In genomic region chr5:150672237-150672883, GRCh38 we compare ENCODE assay signal across 9 cellular contexts. TPM values are rescaled to one million over a fixed set of nuclear protein-coding genes. Genes with fewer than 3 reads are reported as not detected.
DNase-seq lines count a peak whose midpoint lies in the region; ATAC-seq lines count a peak whose summit lies in the region.
"Had no signal": no experiment of that assay in that cellular context is flagged by ENCODE, and none has a peak within 500 bp of the region (broad histone marks: within the 10 kb centered on the region; RNA-seq: fewer than 3 reads in every experiment).

No MANE protein-coding gene starts in this region.

- H3K4me3 ChIP-seq in stomach smooth muscle (ENCODE audit: low read length in 2 of 2): peak overlapping the region; percentile 77 to 87

- H3K9ac ChIP-seq in stomach smooth muscle (ENCODE audit: low read length in 2 of 2): peak overlapping the region; percentile 45 to 47

- H3K4me1 ChIP-seq in stomach smooth muscle (ENCODE audit: control insufficient read depth, insufficient read depth, low read length): peaks cover 28% of the 10 kb centered on the region

- no peak overlapping the region for H3K27ac ChIP-seq in stomach smooth muscle (ENCODE audit: low read length)
- H3K27ac ChIP-seq: C4-2B had no signal

- ATAC-seq in GM19467 (IDR thresholded peaks at IDR 0.05; ENCODE audit: unreplicated experiment) (no peak), GM18907 (IDR thresholded peaks at IDR 0.05; ENCODE audit: unreplicated experiment) (no peak)

- H3K9me3 ChIP-seq in stomach smooth muscle (ENCODE audit: control insufficient read depth in 2 of 2, low read length in 2 of 2): no peaks in the 10 kb centered on the region

- DNase-seq in NCI-H2227 (lab: John Stamatoyannopoulos, UW; ENCODE audit: unreplicated experiment) (peak; percentile 54), NCI-H2227 treated with DMSO at 0.1 percent for 48 hours (lab: John Stamatoyannopoulos, UW) (no peak), SKM-1 (lab: John Stamatoyannopoulos, UW; ENCODE audit: unreplicated experiment) (peak; percentile 16), dermis blood vessel endothelial cell (peak; percentile 49), lung microvascular endothelial cell (ENCODE audit: low read depth in 2 of 2) (peak; percentile 32 to 70)

- H3K27me3 ChIP-seq in stomach smooth muscle (ENCODE audit: control insufficient read depth in 1 of 2, insufficient read depth in 2 of 2, low read length in 2 of 2): peaks cover 5 to 6% of the 10 kb centered on the region in 2 donors

- no peaks in the 10 kb centered on the region for H3K36me3 ChIP-seq in stomach smooth muscle (ENCODE audit: control insufficient read depth in 2 of 2, insufficient read depth in 2 of 2, low read length in 2 of 2)

RNA-seq across cellular contexts. Expression of gene MYOZ3, which starts 11.3 kb away (rescaled TPM):
- total RNA-seq in dermis blood vessel endothelial cell (0.17 and 0.37 TPM in 2 replicates), lung microvascular endothelial cell (0.22 and 0.40 TPM in 2 replicates)

RNA-seq across cellular contexts. Expression of gene RBM22, which starts 28.5 kb away (rescaled TPM):
- total RNA-seq in dermis blood vessel endothelial cell: 31.3 and 35.9 TPM in 2 replicates
- total RNA-seq in lung microvascular endothelial cell: 13.1 and 17.1 TPM in 2 replicates

RNA-seq across cellular contexts. Expression of gene SYNPO, which starts 31.9 kb away (rescaled TPM):
- total RNA-seq in dermis blood vessel endothelial cell (14.6 and 19.1 TPM in 2 replicates), lung microvascular endothelial cell (7.4 and 10.7 TPM in 2 replicates)
